In the genomic region with DNA sequence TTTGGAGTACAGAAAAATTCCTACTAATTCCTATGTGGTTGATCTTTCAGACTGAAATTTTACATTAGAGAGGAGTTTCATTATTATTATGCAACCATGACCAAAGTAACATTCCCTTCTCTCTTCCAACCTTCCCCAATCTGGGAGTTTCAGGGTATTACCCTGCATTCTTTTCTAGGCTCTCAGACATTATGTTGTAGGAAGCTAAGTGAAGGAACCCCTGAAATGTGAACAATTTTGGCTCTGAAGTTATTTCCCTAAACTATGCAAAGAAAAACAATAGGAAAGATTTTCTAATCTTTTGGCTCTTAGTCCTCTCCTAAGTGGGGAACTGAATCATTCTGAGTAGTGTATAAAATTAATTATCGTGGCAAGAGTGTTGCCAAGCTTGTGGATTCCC, we compare ENCODE assay signal across 18 cellular contexts.
DNase-seq lines count a peak whose midpoint lies in the region; TF ChIP-seq lines count a peak whose summit lies in the region.
"Had no signal": no experiment of that assay in that cellular context is flagged by ENCODE, and none has a peak within 500 bp of the region (broad histone marks: within the 10 kb centered on the region; RNA-seq: fewer than 3 reads in every experiment).

No MANE protein-coding gene starts in this region.

- H3K4me1 Mint-ChIP-seq in chondrocyte (ENCODE audit: low read depth) = peaks cover 38% of the 10 kb centered on the region
- peaks cover 23% of the 10 kb centered on the region for H3K4me1 Mint-ChIP-seq in mesothelial cell of epicardium
- no peaks in the 10 kb centered on the region for H3K4me1 Mint-ChIP-seq in CD8-positive, alpha-beta memory T cell
- no peaks in the 10 kb centered on the region for H3K4me1 Mint-ChIP-seq in Caco-2 (ENCODE audit: low read depth, unreplicated experiment)
- H3K4me1 Mint-ChIP-seq: activated naive CD4-positive, alpha-beta T cell treated with anti-CD3 and anti-CD28 coated beads, Interleukin-2, amount 50 U/mL, for 24 hours; endodermal cell; nephron had no signal

- no TSS peak for BruUV-seq in Caco-2 (replicated peaks; lab: Mats Ljungman, UMichigan)

- no peak overlapping the region for H3K4me3 ChIP-seq in CD8-positive, alpha-beta memory T cell (ENCODE audit: low read length)
- no peak overlapping the region for H3K4me3 ChIP-seq in Caco-2 (ENCODE audit: low read depth, low read length)
- H3K4me3 ChIP-seq in colonic mucosa = no peak overlapping the region
- H3K4me3 ChIP-seq: right atrium auricular region, SJCRH30 had no signal

- no peaks in the 10 kb centered on the region for H3K4me1 ChIP-seq in CD8-positive, alpha-beta memory T cell (ENCODE audit: insufficient read depth, low read length)
- H3K4me1 ChIP-seq in Caco-2 (no peaks in the 10 kb centered on the region), colonic mucosa (no peaks in the 10 kb centered on the region)
- H3K4me1 ChIP-seq: right atrium auricular region, SJCRH30 had no signal

- no peak overlapping the region for H3K9ac ChIP-seq in colonic mucosa (ENCODE audit: low read depth in 2 of 2, low read length in 2 of 2)

- H3K4me3 Mint-ChIP-seq in chondrocyte (ENCODE audit: unreplicated experiment) (no peak overlapping the region), mesothelial cell of epicardium (no peak overlapping the region), Caco-2 (ENCODE audit: unreplicated experiment) (no peak overlapping the region)
- no peak overlapping the region for H3K4me3 Mint-ChIP-seq in CD8-positive, alpha-beta memory T cell
- H3K4me3 Mint-ChIP-seq: activated naive CD4-positive, alpha-beta T cell treated with anti-CD3 and anti-CD28 coated beads, Interleukin-2, amount 50 U/mL, for 24 hours; endodermal cell; nephron had no signal

- no peak for TF ChIP-seq CTCF in chondrocyte (IDR thresholded peaks at IDR 0.05)
- TF ChIP-seq CTCF in mesothelial cell of epicardium (IDR thresholded peaks at IDR 0.05; ENCODE audit: unreplicated experiment) = no peak
- no peak for TF ChIP-seq CTCF in Caco-2 (IDR thresholded peaks at IDR 0.05; ENCODE audit: insufficient read depth in 1 of 2, low read depth in 1 of 2, low read length in 1 of 2, severe bottlenecking in 1 of 2, unreplicated experiment in 1 of 2)
- TF ChIP-seq CTCF in colonic mucosa (IDR thresholded peaks at IDR 0.05) = no peak

- H3K27ac Mint-ChIP-seq in chondrocyte (ENCODE audit: unreplicated experiment) (peak overlapping the region; percentile 72), mesothelial cell of epicardium (peak overlapping the region; percentile 56), Caco-2 (ENCODE audit: unreplicated experiment) (no peak overlapping the region)
- H3K27ac Mint-ChIP-seq in CD8-positive, alpha-beta memory T cell = peak overlapping the region in 1 of 8 donors; percentile 10
- H3K27ac Mint-ChIP-seq: activated naive CD4-positive, alpha-beta T cell treated with anti-CD3 and anti-CD28 coated beads, Interleukin-2, amount 50 U/mL, for 24 hours; endodermal cell; nephron had no signal

- peak; percentile 68 for DNase-seq in AG08395 (ENCODE audit: low spot score)
- peak; percentile 35 for DNase-seq in HS-5 (ENCODE audit: low read depth)
- DNase-seq in chondrocyte (ENCODE audit: low spot score) = no peak
- DNase-seq in mesothelial cell of epicardium (ENCODE audit: low spot score in 2 of 2, unreplicated experiment in 2 of 2) = no peak
- no peak for DNase-seq in CD8-positive, alpha-beta memory T cell
- DNase-seq in Caco-2 = no peak
- DNase-seq in colonic mucosa = no peak
- DNase-seq in DMS 273 treated with DMSO at 0.1 percent for 48 hours (lab: John Stamatoyannopoulos, UW) = no peak
- DNase-seq: activated CD4-positive, alpha-beta T cell treated with anti-CD3 and anti-CD28 coated beads for 4 hours; activated T-cell treated with anti-CD3 and anti-CD28 coated beads for 4 hours; caudate nucleus; endodermal cell; NCI-H2029 treated with DMSO at 0.1 percent for 48 hours; NCI-H510A; SJCRH30 had no signal

- POLR2A ChIA-PET in CD8-positive, alpha-beta memory T cell (lab: Charles Lee) = no interaction called here
- POLR2A ChIA-PET in Caco-2 (lab: Charles Lee) = no interaction called here

- H3K9me3 Mint-ChIP-seq in chondrocyte (ENCODE audit: low read depth) (no peaks in the 10 kb centered on the region), mesothelial cell of epicardium (no peaks in the 10 kb centered on the region), Caco-2 (ENCODE audit: unreplicated experiment) (no peaks in the 10 kb centered on the region)
- H3K9me3 Mint-ChIP-seq in CD8-positive, alpha-beta memory T cell = no peaks in the 10 kb centered on the region
- H3K9me3 Mint-ChIP-seq: activated naive CD4-positive, alpha-beta T cell treated with anti-CD3 and anti-CD28 coated beads, Interleukin-2, amount 50 U/mL, for 24 hours; endodermal cell; nephron had no signal

- H3K27me3 Mint-ChIP-seq in chondrocyte (ENCODE audit: low read depth) = no peaks in the 10 kb centered on the region
- no peaks in the 10 kb centered on the region for H3K27me3 Mint-ChIP-seq in mesothelial cell of epicardium (ENCODE audit: low read depth)
- H3K27me3 Mint-ChIP-seq in CD8-positive, alpha-beta memory T cell = peaks cover 3 to 8% of the 10 kb centered on the region in 2 donors
- H3K27me3 Mint-ChIP-seq in Caco-2 (ENCODE audit: insufficient read depth, unreplicated experiment) = no peaks in the 10 kb centered on the region
- H3K27me3 Mint-ChIP-seq: activated naive CD4-positive, alpha-beta T cell treated with anti-CD3 and anti-CD28 coated beads, Interleukin-2, amount 50 U/mL, for 24 hours had no signal

- intact Hi-C loops in Caco-2 (cut with micrococcal nuclease; ENCODE audit: unreplicated experiment) = no loop called here
- intact Hi-C loops in colonic mucosa (cut with DNase I) = no loop called here

- H3K9me3 ChIP-seq in CD8-positive, alpha-beta memory T cell (ENCODE audit: low read length) = no peaks in the 10 kb centered on the region
- H3K9me3 ChIP-seq in Caco-2 (no peaks in the 10 kb centered on the region), colonic mucosa (no peaks in the 10 kb centered on the region)
- H3K9me3 ChIP-seq: right atrium auricular region, SJCRH30 had no signal

- no peaks in the 10 kb centered on the region for H3K27me3 ChIP-seq in CD8-positive, alpha-beta memory T cell (ENCODE audit: insufficient read depth, low read length, poor library complexity, severe bottlenecking)
- H3K27me3 ChIP-seq in Caco-2 (replicated peaks; ENCODE audit: control insufficient read depth, insufficient read depth, low read length) (no peaks in the 10 kb centered on the region), colonic mucosa (no peaks in the 10 kb centered on the region)
- H3K27me3 ChIP-seq: right atrium auricular region, SJCRH30 had no signal

- no peaks in the 10 kb centered on the region for H3K36me3 ChIP-seq in CD8-positive, alpha-beta memory T cell (ENCODE audit: insufficient read depth, low read length)
- H3K36me3 ChIP-seq in Caco-2 (ENCODE audit: control insufficient read depth, insufficient read depth, low read length) = no peaks in the 10 kb centered on the region
- H3K36me3 ChIP-seq in colonic mucosa = no peaks in the 10 kb centered on the region
- H3K36me3 ChIP-seq: right atrium auricular region, SJCRH30 had no signal

- H3K36me3 Mint-ChIP-seq in chondrocyte (ENCODE audit: low read depth) (no peaks in the 10 kb centered on the region), mesothelial cell of epicardium (no peaks in the 10 kb centered on the region), Caco-2 (ENCODE audit: insufficient read depth, unreplicated experiment) (no peaks in the 10 kb centered on the region)
- no peaks in the 10 kb centered on the region for H3K36me3 Mint-ChIP-seq in CD8-positive, alpha-beta memory T cell
- H3K36me3 Mint-ChIP-seq: activated naive CD4-positive, alpha-beta T cell treated with anti-CD3 and anti-CD28 coated beads, Interleukin-2, amount 50 U/mL, for 24 hours had no signal

- CTCF ChIA-PET in CD8-positive, alpha-beta memory T cell (lab: Charles Lee) = no interaction called here
- CTCF ChIA-PET in Caco-2 (lab: Charles Lee) = no interaction called here

- H3K27ac ChIP-seq in CD8-positive, alpha-beta memory T cell (ENCODE audit: low read depth, low read length) = no peak overlapping the region
- H3K27ac ChIP-seq in colonic mucosa = no peak overlapping the region
- H3K27ac ChIP-seq: right atrium auricular region, SJCRH30 had no signal

Comparison
In these comparisons a context has a peak if more than half of its experiments do, and no peak if none do; other contexts are left out.
1. DNase-seq: peak in AG08395 (single experiment) and HS-5 (single experiment); none in chondrocyte (single experiment), mesothelial cell of epicardium (0 of 2), CD8-positive, alpha-beta memory T cell (0 of 5), Caco-2 (0 of 2), colonic mucosa (single experiment) and DMS 273 treated with DMSO at 0.1 percent for 48 hours (single experiment).